ENCODE assay signal across 11 cellular contexts in genomic region chr12:53985900-53986685, GRCh38. TPM values are rescaled to one million over a fixed set of nuclear protein-coding genes. Genes with fewer than 3 reads are reported as not detected.
DNase-seq lines count a peak whose midpoint lies in the region; ATAC-seq lines count a peak whose summit lies in the region.
"Had no signal": no experiment of that assay in that cellular context is flagged by ENCODE, and none has a peak within 500 bp of the region (broad histone marks: within the 10 kb centered on the region; RNA-seq: fewer than 3 reads in every experiment).

No MANE protein-coding gene starts in this region.

- peaks cover 0 to 8% (median 0%) of the 10 kb centered on the region in 7 donors for H3K9me3 Mint-ChIP-seq in CD4-positive, CD25-positive, alpha-beta regulatory T cell
- H3K9me3 Mint-ChIP-seq in natural killer cell treated with Interleukin-12 subunit alpha and Interleukin-12 subunit beta and Interleukin-15 and Interleukin-18, amount 100 ng/mL, for 72 hours, result no peaks in the 10 kb centered on the region

- no peaks in the 10 kb centered on the region for H3K36me3 Mint-ChIP-seq in CD4-positive, CD25-positive, alpha-beta regulatory T cell
- H3K36me3 Mint-ChIP-seq in natural killer cell treated with Interleukin-12 subunit alpha and Interleukin-12 subunit beta and Interleukin-15 and Interleukin-18, amount 100 ng/mL, for 72 hours, result no peaks in the 10 kb centered on the region

- no peak for ATAC-seq in CD4-positive, CD25-positive, alpha-beta regulatory T cell (ENCODE audit: low read depth in 2 of 2)
- peak; percentile 62 to 70 for ATAC-seq in natural killer cell treated with Interleukin-12 subunit alpha and Interleukin-12 subunit beta and Interleukin-15 and Interleukin-18, amount 100 ng/mL, for 72 hours
- ATAC-seq in HG02763 (IDR thresholded peaks at IDR 0.05; ENCODE audit: unreplicated experiment) (no peak), HG02870 (IDR thresholded peaks at IDR 0.05; ENCODE audit: unreplicated experiment) (no peak)

- peak in 1 of 3 donors; percentile 41 for DNase-seq in CD4-positive, CD25-positive, alpha-beta regulatory T cell
- DNase-seq in natural killer cell treated with Interleukin-12 subunit alpha and Interleukin-12 subunit beta and Interleukin-15 and Interleukin-18, amount 100 ng/mL, for 72 hours (ENCODE audit: low spot score), result no peak
- DNase-seq in NCI-H2196 (lab: John Stamatoyannopoulos, UW; ENCODE audit: unreplicated experiment) (no peak), NOMO-1 treated with DMSO at 0.1 percent for 48 hours (lab: John Stamatoyannopoulos, UW; ENCODE audit: unreplicated experiment) (no peak)
- DNase-seq: activated CD4-positive, CD25-positive, alpha-beta regulatory T cell treated with anti-CD3 and anti-CD28 coated beads, Interleukin-2, amount 50 U/mL, for 72 hours; midbrain; NCI-H2029 had no signal

- peaks cover 0 to 5% of the 10 kb centered on the region in 2 experiments for H3K9me3 ChIP-seq in CD4-positive, CD25-positive, alpha-beta regulatory T cell (ENCODE audit: control insufficient read depth in 2 of 2, low read length in 2 of 2)
- H3K9me3 ChIP-seq in HUES48 (ENCODE audit: control insufficient read depth, insufficient read depth, low read length) (no peaks in the 10 kb centered on the region), duodenal mucosa (ENCODE audit: control insufficient read depth in 1 of 2, low read length in 2 of 2) (no peaks in the 10 kb centered on the region)

- no peak overlapping the region for H3K27ac ChIP-seq in CD4-positive, CD25-positive, alpha-beta regulatory T cell (ENCODE audit: insufficient read depth, low read length, poor library complexity, severe bottlenecking)
- H3K27ac ChIP-seq in HUES48 (ENCODE audit: low read depth, low read length) (no peak overlapping the region), duodenal mucosa (ENCODE audit: low read depth, low read length) (peak overlapping the region; percentile 30)

- H3K4me3 Mint-ChIP-seq in CD4-positive, CD25-positive, alpha-beta regulatory T cell, result peak overlapping the region in 3 of 4 donors; percentile 56 to 86 (median 65)
- peak overlapping the region; percentile 65 for H3K4me3 Mint-ChIP-seq in natural killer cell treated with Interleukin-12 subunit alpha and Interleukin-12 subunit beta and Interleukin-15 and Interleukin-18, amount 100 ng/mL, for 72 hours

- H3K9ac ChIP-seq in HUES48 (ENCODE audit: low read depth, low read length) (no peak overlapping the region), duodenal mucosa (ENCODE audit: low read depth in 1 of 2, low read length in 2 of 2) (no peak overlapping the region)

- H3K27ac Mint-ChIP-seq in CD4-positive, CD25-positive, alpha-beta regulatory T cell, result peak overlapping the region in 1 of 3 donors; percentile 38
- H3K27ac Mint-ChIP-seq in natural killer cell treated with Interleukin-12 subunit alpha and Interleukin-12 subunit beta and Interleukin-15 and Interleukin-18, amount 100 ng/mL, for 72 hours, result no peak overlapping the region

- H3K27me3 Mint-ChIP-seq in CD4-positive, CD25-positive, alpha-beta regulatory T cell, result peaks cover 96% of the 10 kb centered on the region
- peaks cover 75 to 85% of the 10 kb centered on the region in 2 donors for H3K27me3 Mint-ChIP-seq in natural killer cell treated with Interleukin-12 subunit alpha and Interleukin-12 subunit beta and Interleukin-15 and Interleukin-18, amount 100 ng/mL, for 72 hours

- peaks cover 30% of the 10 kb centered on the region for H3K4me1 ChIP-seq in CD4-positive, CD25-positive, alpha-beta regulatory T cell (ENCODE audit: control insufficient read depth, insufficient read depth, low read length, poor library complexity, severe bottlenecking)
- H3K4me1 ChIP-seq in HUES48 (ENCODE audit: control insufficient read depth, insufficient read depth, low read length), result no peaks in the 10 kb centered on the region; the same call in 1 of the 2 replicates
- peaks cover 3 to 18% of the 10 kb centered on the region in 2 donors for H3K4me1 ChIP-seq in duodenal mucosa (ENCODE audit: control insufficient read depth in 1 of 2, insufficient read depth in 2 of 2, low read length in 2 of 2)

- H3K36me3 ChIP-seq in CD4-positive, CD25-positive, alpha-beta regulatory T cell (ENCODE audit: control insufficient read depth, insufficient read depth, low read length), result no peaks in the 10 kb centered on the region
- H3K36me3 ChIP-seq in HUES48 (ENCODE audit: control insufficient read depth, insufficient read depth, low read length), result no peaks in the 10 kb centered on the region
- H3K36me3 ChIP-seq in duodenal mucosa (ENCODE audit: control insufficient read depth in 1 of 2, insufficient read depth in 2 of 2, low read length in 2 of 2), result no peaks in the 10 kb centered on the region

- H3K4me3 ChIP-seq in CD4-positive, CD25-positive, alpha-beta regulatory T cell (ENCODE audit: low read depth, low read length), result no peak overlapping the region
- peak overlapping the region; percentile 14; the same call in 1 of the 2 replicates for H3K4me3 ChIP-seq in HUES48 (ENCODE audit: low read depth, low read length)
- peak overlapping the region in 1 of 2 donors; percentile 43 for H3K4me3 ChIP-seq in duodenal mucosa (ENCODE audit: low read depth in 1 of 2, low read length in 2 of 2)

- peaks cover 16 to 65% (median 33%) of the 10 kb centered on the region in 4 donors for H3K4me1 Mint-ChIP-seq in CD4-positive, CD25-positive, alpha-beta regulatory T cell
- H3K4me1 Mint-ChIP-seq in natural killer cell treated with Interleukin-12 subunit alpha and Interleukin-12 subunit beta and Interleukin-15 and Interleukin-18, amount 100 ng/mL, for 72 hours (ENCODE audit: low read depth in 2 of 2), result peaks cover 30 to 33% of the 10 kb centered on the region in 2 donors

- peaks cover 57% of the 10 kb centered on the region for H3K27me3 ChIP-seq in CD4-positive, CD25-positive, alpha-beta regulatory T cell (ENCODE audit: control insufficient read depth, insufficient read depth, low read length)
- H3K27me3 ChIP-seq in HUES48 (ENCODE audit: control insufficient read depth, insufficient read depth, low read length), result peaks cover 99% of the 10 kb centered on the region
- peaks cover 81 to 99% of the 10 kb centered on the region in 2 donors for H3K27me3 ChIP-seq in duodenal mucosa (ENCODE audit: control insufficient read depth in 1 of 2, insufficient read depth in 2 of 2, low read length in 2 of 2)

RNA-seq across cellular contexts. Expression of gene HOXC10, which starts 1.1 kb away (rescaled TPM):
- total RNA-seq in CD4-positive, CD25-positive, alpha-beta regulatory T cell, result not detected
- polyA plus RNA-seq in CD4-positive, CD25-positive, alpha-beta regulatory T cell, result not detected
- total RNA-seq in natural killer cell treated with Interleukin-12 subunit alpha and Interleukin-12 subunit beta and Interleukin-15 and Interleukin-18, amount 100 ng/mL, for 72 hours, result not detected

RNA-seq across cellular contexts. Expression of gene HOTAIR, which starts 11.3 kb away (rescaled TPM):
- total RNA-seq in CD4-positive, CD25-positive, alpha-beta regulatory T cell, result not detected
- polyA plus RNA-seq in CD4-positive, CD25-positive, alpha-beta regulatory T cell, result not detected
- not detected for total RNA-seq in natural killer cell treated with Interleukin-12 subunit alpha and Interleukin-12 subunit beta and Interleukin-15 and Interleukin-18, amount 100 ng/mL, for 72 hours

RNA-seq across cellular contexts. Expression of gene HOXC11, which starts 13.2 kb away (rescaled TPM):
- not detected for total RNA-seq in CD4-positive, CD25-positive, alpha-beta regulatory T cell
- not detected for polyA plus RNA-seq in CD4-positive, CD25-positive, alpha-beta regulatory T cell
- total RNA-seq in natural killer cell treated with Interleukin-12 subunit alpha and Interleukin-12 subunit beta and Interleukin-15 and Interleukin-18, amount 100 ng/mL, for 72 hours, result not detected

RNA-seq across cellular contexts. Expression of gene HOXC9, which starts 13.9 kb away (rescaled TPM):
- total RNA-seq in CD4-positive, CD25-positive, alpha-beta regulatory T cell, result not detected
- not detected for polyA plus RNA-seq in CD4-positive, CD25-positive, alpha-beta regulatory T cell
- not detected for total RNA-seq in natural killer cell treated with Interleukin-12 subunit alpha and Interleukin-12 subunit beta and Interleukin-15 and Interleukin-18, amount 100 ng/mL, for 72 hours

RNA-seq across cellular contexts. Expression of gene HOXC8, which starts 22.7 kb away (rescaled TPM):
- total RNA-seq in CD4-positive, CD25-positive, alpha-beta regulatory T cell, result not detected
- polyA plus RNA-seq in CD4-positive, CD25-positive, alpha-beta regulatory T cell, result not detected
- not detected for total RNA-seq in natural killer cell treated with Interleukin-12 subunit alpha and Interleukin-12 subunit beta and Interleukin-15 and Interleukin-18, amount 100 ng/mL, for 72 hours

Comparison
In these comparisons a context has a peak if more than half of its experiments do, and no peak if none do; other contexts are left out.
1. ATAC-seq: peak in natural killer cell treated with Interleukin-12 subunit alpha and Interleukin-12 subunit beta and Interleukin-15 and Interleukin-18, amount 100 ng/mL, for 72 hours (2 of 2); none in CD4-positive, CD25-positive, alpha-beta regulatory T cell (0 of 2), HG02763 (single experiment) and HG02870 (single experiment).